In genomic region chr11:3885855-3886254, GRCh38 we compare ENCODE assay signal across 26 cellular contexts. TPM values are rescaled to one million over a fixed set of nuclear protein-coding genes. Genes with fewer than 3 reads are reported as not detected.
A peak's percentile ranks its signal among the peaks of the same experiment; 100 is the strongest.
DNase-seq lines count a peak whose midpoint lies in the region; ATAC-seq and TF ChIP-seq lines count a peak whose summit lies in the region.
"Had no signal": no experiment of that assay in that cellular context is flagged by ENCODE, and none has a peak within 500 bp of the region (broad histone marks: within the 10 kb centered on the region; RNA-seq: fewer than 3 reads in every experiment).

No MANE protein-coding gene starts in this region.

- H3K36me3 Mint-ChIP-seq in activated T-helper 17 cell treated with anti-CD3 and anti-CD28 coated beads, Interleukin-2, amount 50 U/mL, for 72 hours (ENCODE audit: low read depth): peaks cover 7% of the 10 kb centered on the region
- H3K36me3 Mint-ChIP-seq in memory B cell (peaks cover 1% of the 10 kb centered on the region), nephron progenitor cell (ENCODE audit: low read depth) (peaks cover 9% of the 10 kb centered on the region)

- DNase-seq in HCT116 (ENCODE audit: low read depth, low spot score) (peak; percentile 62), memory B cell (ENCODE audit: low spot score in 2 of 2) (no peak), nephron progenitor cell (no peak)
- DNase-seq in effector memory CD4-positive, alpha-beta T cell: no peak
- DNase-seq: activated CD4-positive, CD25-positive, alpha-beta regulatory T cell treated with anti-CD3 and anti-CD28 coated beads, Interleukin-2, amount 50 U/mL, for 72 hours; activated CD8-positive, alpha-beta T cell treated with anti-CD3 and anti-CD28 coated beads, Interleukin-2, amount 10 ng/mL, durations not matched to agents 7 days and 5 days; activated effector memory CD4-positive, alpha-beta T cell treated with anti-CD3 and anti-CD28 coated beads, Interleukin-2, amount 50 U/mL, for 16 hours; activated T-cell treated with anti-CD3 and anti-CD28 coated beads for 4 hours; colonic mucosa; DMS 273 treated with DMSO at 0.1 percent for 48 hours; endodermal cell; GDM1; lower lobe of right lung; MM.1S; NCI-H1436 treated with DMSO at 0.1 percent for 48 hours; NCI-H2107; NCI-H446 treated with DMSO at 0.1 percent for 48 hours; SHP77; upper lobe of right lung had no signal

- POLR2A ChIA-PET in HCT116 (lab: Charles Lee): no interaction called here

- peak overlapping the region in 2 of 11 experiments; percentile 8 to 22; a peak in 2 of 22 replicates for H3K27ac ChIP-seq in BLaER1 treated with 17β-estradiol and CSF1 and Interleukin-3, amounts not matched to agents 10 nM and 100 nM
- H3K27ac ChIP-seq in HCT116 (ENCODE audit: low read depth, low read length): no peak overlapping the region
- H3K27ac ChIP-seq in effector memory CD4-positive, alpha-beta T cell (ENCODE audit: insufficient read depth, low read length, poor library complexity, severe bottlenecking): no peak overlapping the region
- H3K27ac ChIP-seq: adrenal gland, colonic mucosa, lower lobe of right lung, prostate gland, upper lobe of right lung had no signal

- peaks cover 9% of the 10 kb centered on the region; the same call in 1 of the 2 replicates for H3K79me2 ChIP-seq in HCT116 (ENCODE audit: insufficient read depth, low read length)

- H3K27ac Mint-ChIP-seq in activated T-helper 17 cell treated with anti-CD3 and anti-CD28 coated beads, Interleukin-2, amount 50 U/mL, for 72 hours: peak overlapping the region; percentile 15
- H3K27ac Mint-ChIP-seq in memory B cell (no peak overlapping the region), nephron progenitor cell (no peak overlapping the region)
- H3K27ac Mint-ChIP-seq: activated CD8-positive, alpha-beta T cell treated with anti-CD3 and anti-CD28 coated beads, Interleukin-2, amount 10 ng/mL, durations not matched to agents 7 days and 5 days; endodermal cell; GM23338 had no signal

- peaks cover 55 to 100% (median 83%) of the 10 kb centered on the region in 10 experiments for H3K4me1 ChIP-seq in BLaER1 treated with 17β-estradiol and CSF1 and Interleukin-3, amounts not matched to agents 10 nM and 100 nM
- peaks cover 15 to 25% of the 10 kb centered on the region in 2 experiments; a peak in 3 of 4 replicates for H3K4me1 ChIP-seq in HCT116 (ENCODE audit: control insufficient read depth in 1 of 2, insufficient read depth in 2 of 2, low read length in 2 of 2)
- H3K4me1 ChIP-seq in effector memory CD4-positive, alpha-beta T cell (ENCODE audit: control insufficient read depth, insufficient read depth, low read length, poor library complexity, severe bottlenecking): no peaks in the 10 kb centered on the region
- H3K4me1 ChIP-seq: colonic mucosa, prostate gland had no signal

- no peak overlapping the region for H3K4me3 ChIP-seq in BLaER1 treated with 17β-estradiol and CSF1 and Interleukin-3, amounts not matched to agents 10 nM and 100 nM
- H3K4me3 ChIP-seq in HCT116 (replicated peaks in 1 of 2; ENCODE audit: low read depth in 1 of 2, low read length in 2 of 2): no peak overlapping the region
- H3K4me3 ChIP-seq in effector memory CD4-positive, alpha-beta T cell (ENCODE audit: insufficient read depth, low read depth, low read length, poor library complexity, severe bottlenecking): no peak overlapping the region
- H3K4me3 ChIP-seq: adrenal gland, colonic mucosa, GM23338, K562, lower lobe of right lung, prostate gland, upper lobe of right lung had no signal

- ATAC-seq in HCT116 (peak; percentile 88), memory B cell (ENCODE audit: low read depth) (no peak), GM19351 (IDR thresholded peaks at IDR 0.05; ENCODE audit: unreplicated experiment) (no peak)
- no peak for ATAC-seq in activated T-helper 17 cell treated with anti-CD3 and anti-CD28 coated beads, Interleukin-2, amount 50 U/mL, for 72 hours (replicated peaks)
- ATAC-seq: activated CD8-positive, alpha-beta T cell treated with anti-CD3 and anti-CD28 coated beads, Interleukin-2, amount 10 ng/mL, durations not matched to agents 7 days and 5 days; GM23338; K562; lower lobe of right lung; upper lobe of right lung had no signal

- intact Hi-C loops in HCT116 (cut with micrococcal nuclease): no loop called here

- no peaks in the 10 kb centered on the region for H3K9me2 ChIP-seq in HCT116 (ENCODE audit: insufficient read depth)

- no TSS peak for BruUV-seq in HCT116 (replicated peaks; lab: Mats Ljungman, UMichigan)

- no peaks in the 10 kb centered on the region for H3K27me3 Mint-ChIP-seq in activated T-helper 17 cell treated with anti-CD3 and anti-CD28 coated beads, Interleukin-2, amount 50 U/mL, for 72 hours
- H3K27me3 Mint-ChIP-seq in memory B cell: no peaks in the 10 kb centered on the region
- peaks cover 3% of the 10 kb centered on the region for H3K27me3 Mint-ChIP-seq in nephron progenitor cell (ENCODE audit: low read depth, poor library complexity)

- CTCF ChIA-PET in HCT116 (lab: Charles Lee): interaction anchor here (1.6 kb wide), 1 partner anchor 44 kb away, joined by 4 read pairs; no protein-coding TSS in a partner anchor

- H2AFZ ChIP-seq in HCT116 (ENCODE audit: low read depth, low read length, poor library complexity, severe bottlenecking): no peak overlapping the region
- H2AFZ ChIP-seq: GM23338 had no signal

- peaks cover 0 to 5% (median 3%) of the 10 kb centered on the region in 11 experiments; a peak in 2 of 22 replicates for H3K9me3 ChIP-seq in BLaER1 treated with 17β-estradiol and CSF1 and Interleukin-3, amounts not matched to agents 10 nM and 100 nM (replicated peaks in 1 of 11)
- H3K9me3 ChIP-seq in HCT116 (ENCODE audit: control insufficient read depth in 1 of 2, insufficient read depth in 1 of 2, low read depth in 1 of 2, low read length in 2 of 2): no peaks in the 10 kb centered on the region
- H3K9me3 ChIP-seq in effector memory CD4-positive, alpha-beta T cell (ENCODE audit: control insufficient read depth, low read length): no peaks in the 10 kb centered on the region
- H3K9me3 ChIP-seq: adrenal gland, colonic mucosa, lower lobe of right lung, prostate gland, upper lobe of right lung had no signal

- TF ChIP-seq POLR2A in HCT116 (IDR thresholded peaks at IDR 0.05; ENCODE audit: borderline replicate concordance, extremely low read depth, insufficient read depth, insufficient read length): no peak

- peak overlapping the region; percentile 5 to 82 (median 56); a peak in 16 of 22 replicates for H3K4me2 ChIP-seq in BLaER1 treated with 17β-estradiol and CSF1 and Interleukin-3, amounts not matched to agents 10 nM and 100 nM
- H3K4me2 ChIP-seq in HCT116 (ENCODE audit: low read length): peak overlapping the region; percentile 64
- H3K4me2 ChIP-seq: GM23338 had no signal

- RAD21 ChIA-PET in HCT116 (lab: Charles Lee; ENCODE audit: low non-redundant PET in 1 of 2, low total read pairs in 2 of 2, uncharacterized antibody in 2 of 2, unreplicated experiment in 2 of 2): no interaction called here

- H3K9me3 Mint-ChIP-seq in activated T-helper 17 cell treated with anti-CD3 and anti-CD28 coated beads, Interleukin-2, amount 50 U/mL, for 72 hours: no peaks in the 10 kb centered on the region
- H3K9me3 Mint-ChIP-seq in memory B cell: no peaks in the 10 kb centered on the region
- no peaks in the 10 kb centered on the region for H3K9me3 Mint-ChIP-seq in nephron progenitor cell
- H3K9me3 Mint-ChIP-seq: endodermal cell, GM23338 had no signal

- no peaks in the 10 kb centered on the region for H3K27me3 ChIP-seq in BLaER1 treated with 17β-estradiol and CSF1 and Interleukin-3, amounts not matched to agents 10 nM and 100 nM
- no peaks in the 10 kb centered on the region for H3K27me3 ChIP-seq in HCT116 (ENCODE audit: insufficient read depth, low read length)
- H3K27me3 ChIP-seq in effector memory CD4-positive, alpha-beta T cell (replicated peaks; ENCODE audit: control insufficient read depth, insufficient read depth, low read length, poor library complexity, severe bottlenecking): no peaks in the 10 kb centered on the region
- H3K27me3 ChIP-seq: adrenal gland, colonic mucosa, upper lobe of right lung had no signal

- 0 out of 22 replicates have a peak, but pooled peaks cover 0 to 5% (median 0%) of the 10 kb centered on the region in 11 experiments for H3K36me3 ChIP-seq in BLaER1 treated with 17β-estradiol and CSF1 and Interleukin-3, amounts not matched to agents 10 nM and 100 nM
- no peaks in the 10 kb centered on the region for H3K36me3 ChIP-seq in HCT116 (ENCODE audit: control insufficient read depth in 1 of 2, insufficient read depth in 2 of 2, low read length in 2 of 2)
- no peaks in the 10 kb centered on the region for H3K36me3 ChIP-seq in effector memory CD4-positive, alpha-beta T cell (ENCODE audit: control insufficient read depth, insufficient read depth, low read length)
- H3K36me3 ChIP-seq: adrenal gland, colonic mucosa, lower lobe of right lung, prostate gland, upper lobe of right lung had no signal

- H3K9ac ChIP-seq in BLaER1 treated with 17β-estradiol and CSF1 and Interleukin-3, amounts not matched to agents 10 nM and 100 nM: no peak overlapping the region
- H3K9ac ChIP-seq in HCT116 (ENCODE audit: low read length): no peak overlapping the region

- H4K20me1 ChIP-seq in BLaER1 treated with 17β-estradiol and CSF1 and Interleukin-3, amounts not matched to agents 10 nM and 100 nM: peaks cover 0 to 30% (median 0%) of the 10 kb centered on the region in 11 experiments; a peak in 6 of 22 replicates
- no peaks in the 10 kb centered on the region for H4K20me1 ChIP-seq in HCT116 (ENCODE audit: insufficient read depth)

- peaks cover 42% of the 10 kb centered on the region for H3K4me1 Mint-ChIP-seq in activated T-helper 17 cell treated with anti-CD3 and anti-CD28 coated beads, Interleukin-2, amount 50 U/mL, for 72 hours
- peaks cover 51% of the 10 kb centered on the region for H3K4me1 Mint-ChIP-seq in memory B cell
- peaks cover 4% of the 10 kb centered on the region for H3K4me1 Mint-ChIP-seq in nephron progenitor cell
- H3K4me1 Mint-ChIP-seq: endodermal cell, GM23338 had no signal

- no peak overlapping the region for H3K4me3 Mint-ChIP-seq in activated T-helper 17 cell treated with anti-CD3 and anti-CD28 coated beads, Interleukin-2, amount 50 U/mL, for 72 hours
- H3K4me3 Mint-ChIP-seq in memory B cell (peak overlapping the region; percentile 32), nephron progenitor cell (no peak overlapping the region)
- H3K4me3 Mint-ChIP-seq: activated CD8-positive, alpha-beta T cell treated with anti-CD3 and anti-CD28 coated beads, Interleukin-2, amount 10 ng/mL, durations not matched to agents 7 days and 5 days; endodermal cell; GM23338 had no signal

- TF ChIP-seq RAD21 in HCT116 (IDR thresholded peaks at IDR 0.05; ENCODE audit: low read depth): 0 out of 2 replicates have a peak, but pooled peaks have one; percentile 7

- TF ChIP-seq CTCF in HCT116 (IDR thresholded peaks at IDR 0.05 in 2 of 3, conservative IDR thresholded peaks at IDR 0.05 in 1 of 3; ENCODE audit: borderline replicate concordance in 1 of 3, insufficient read depth in 1 of 3, low read depth in 2 of 3, low read length in 2 of 3): no peak
- no peak for TF ChIP-seq CTCF in nephron progenitor cell (IDR thresholded peaks at IDR 0.05)

RNA-seq across cellular contexts. Expression of gene STIM1, which starts 30.4 kb away (rescaled TPM):
- total RNA-seq in HCT116 (2021; ENCODE audit: unreplicated experiment): 22.3 TPM
- 21.8 and 42.9 TPM in 2 replicates for polyA plus RNA-seq in HCT116 (2012)
- 10 to 100 TPM; 68.8 to 82.7 TPM for total RNA-seq in activated T-helper 17 cell treated with anti-CD3 and anti-CD28 coated beads, Interleukin-2, amount 50 U/mL, for 72 hours

RNA-seq across cellular contexts. Expression of gene RHOG, which starts 45.1 kb away (rescaled TPM):
- total RNA-seq in HCT116 (2021; ENCODE audit: unreplicated experiment): 49.1 TPM
- 57.6 and 69.9 TPM in 2 replicates for polyA plus RNA-seq in HCT116 (2012)
- 100 to 1,000 TPM; 151 to 154 TPM for total RNA-seq in activated T-helper 17 cell treated with anti-CD3 and anti-CD28 coated beads, Interleukin-2, amount 50 U/mL, for 72 hours
